ENCODE assay signal across 1 cellular context in the genomic region with DNA sequence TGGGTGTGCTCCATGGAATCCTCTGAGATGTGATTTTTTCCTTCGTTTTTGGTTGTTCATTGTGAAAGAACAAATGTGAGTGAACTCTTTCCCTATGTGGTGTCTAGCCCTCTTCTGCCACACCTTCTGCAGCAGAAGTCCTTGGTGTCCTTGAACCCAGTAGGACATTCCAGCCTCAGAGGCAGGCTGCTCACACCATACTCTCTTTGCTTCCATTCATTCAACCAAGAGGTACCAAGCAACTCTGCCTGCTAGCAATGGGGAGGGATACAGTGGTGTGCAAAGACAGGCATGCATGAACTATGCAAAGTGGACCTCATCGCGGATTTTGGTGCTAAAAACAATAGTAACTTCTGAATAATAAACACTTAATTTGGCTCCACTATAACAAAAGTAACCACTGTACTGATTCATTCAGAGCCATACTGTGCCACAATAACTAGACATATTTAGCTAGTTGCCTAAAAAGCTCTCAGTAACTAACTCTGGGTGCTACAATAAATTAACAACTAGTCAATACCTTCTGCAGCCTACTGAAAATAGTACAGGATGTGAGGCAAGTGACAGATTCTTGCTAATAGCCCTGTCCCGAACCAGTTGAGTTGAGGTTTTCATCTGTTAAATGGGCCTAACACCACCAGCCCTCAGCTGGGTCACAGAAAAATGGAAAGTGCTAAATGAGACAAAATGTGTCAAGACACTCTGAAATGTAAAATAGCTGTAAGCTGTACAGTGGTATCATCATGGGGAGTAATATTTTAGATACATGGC.
TF ChIP-seq lines count a peak whose summit lies in the region.

No MANE protein-coding gene starts in this region.

TF ChIP-seq in GM23338, 12 proteins besides CTCF, POLR2A, EP300 and RAD21 (continued from another document):
- TF ChIP-seq ETS1 (IDR thresholded peaks at IDR 0.05) (no peak), POLR2AphosphoS5 (IDR thresholded peaks at IDR 0.05; ENCODE audit: low read depth) (no peak), STAT1 (IDR thresholded peaks at IDR 0.05; ENCODE audit: unreplicated experiment) (no peak)
